ENCODE assay signal across 17 cellular contexts in the genomic region with DNA sequence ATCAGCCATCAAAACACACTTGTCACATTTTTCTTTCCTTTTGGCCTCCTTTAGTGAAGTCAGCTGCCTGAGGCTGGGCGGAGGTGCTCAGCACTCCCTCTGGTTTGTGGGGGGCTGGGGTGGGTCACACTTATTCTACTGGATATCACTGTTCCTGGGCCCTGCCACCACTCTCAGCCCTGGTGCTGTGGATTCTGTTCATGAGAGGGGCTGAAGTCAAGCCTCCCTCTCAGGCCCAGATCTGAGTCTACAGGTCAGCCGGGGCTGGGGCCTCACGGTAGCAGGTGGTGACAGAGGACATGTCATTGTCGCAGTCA.
DNase-seq lines count a peak whose midpoint lies in the region; ATAC-seq and TF ChIP-seq lines count a peak whose summit lies in the region.
"Had no signal": no experiment of that assay in that cellular context is flagged by ENCODE, and none has a peak within 500 bp of the region (broad histone marks: within the 10 kb centered on the region; RNA-seq: fewer than 3 reads in every experiment).

No MANE protein-coding gene starts in this region.

- H3K4ac ChIP-seq in mesenchymal stem cell (ENCODE audit: low read depth in 1 of 2, low read length in 2 of 2), result peak overlapping the region; percentile 76 to 99

- H3K9me3 ChIP-seq in RWPE2 (ENCODE audit: severe bottlenecking) (no peaks in the 10 kb centered on the region), mesenchymal stem cell (ENCODE audit: control insufficient read depth, low read length) (no peaks in the 10 kb centered on the region)

- H3K4me1 ChIP-seq in RWPE2 (ENCODE audit: insufficient read depth, poor library complexity, severe bottlenecking) (peaks cover 32% of the 10 kb centered on the region), mesenchymal stem cell (ENCODE audit: control insufficient read depth, insufficient read depth, low read depth, low read length) (peaks cover 15% of the 10 kb centered on the region)

- H3K79me1 ChIP-seq in mesenchymal stem cell (replicated peaks; ENCODE audit: low read length, poor library complexity, severe bottlenecking), result no peaks in the 10 kb centered on the region

- H3K4me3 Mint-ChIP-seq in stimulated activated naive B cell treated with anti-CD40 and anti-IgM and Interleukin-4, amounts not matched to agents 10 μg/mL and 1 μg/mL and 100 μg/mL, for 72 hours, result no peak overlapping the region
- H3K4me3 Mint-ChIP-seq: activated CD4-positive, alpha-beta memory T cell treated with anti-CD3 and anti-CD28 coated beads for 36 hours; activated T-cell treated with anti-CD3 and anti-CD28 coated beads, Interleukin-2, amount 50 U/mL, for 4 hours; H9 had no signal

- peak overlapping the region; percentile 54 for H2AK5ac ChIP-seq in mesenchymal stem cell (ENCODE audit: low read length, severe bottlenecking)

- H4K91ac ChIP-seq in mesenchymal stem cell (ENCODE audit: low read length), result peak overlapping the region; percentile 99

- H3K27me3 Mint-ChIP-seq in stimulated activated naive B cell treated with anti-CD40 and anti-IgM and Interleukin-4, amounts not matched to agents 10 μg/mL and 1 μg/mL and 100 μg/mL, for 72 hours, result no peaks in the 10 kb centered on the region
- H3K27me3 Mint-ChIP-seq: activated CD4-positive, alpha-beta memory T cell treated with anti-CD3 and anti-CD28 coated beads for 36 hours had no signal

- no peak overlapping the region for H2AFZ ChIP-seq in mesenchymal stem cell (ENCODE audit: low read depth, low read length)

- no peak overlapping the region for H3K4me2 ChIP-seq in mesenchymal stem cell (ENCODE audit: low read length, poor library complexity, severe bottlenecking)

- H3K23ac ChIP-seq in mesenchymal stem cell (ENCODE audit: low read length in 2 of 2), result peak overlapping the region in 1 of 2 experiments; percentile 14

- H3K4me1 Mint-ChIP-seq in stimulated activated naive B cell treated with anti-CD40 and anti-IgM and Interleukin-4, amounts not matched to agents 10 μg/mL and 1 μg/mL and 100 μg/mL, for 72 hours, result peaks cover 21 to 29% of the 10 kb centered on the region in 2 donors

- H3K27ac Mint-ChIP-seq in stimulated activated naive B cell treated with anti-CD40 and anti-IgM and Interleukin-4, amounts not matched to agents 10 μg/mL and 1 μg/mL and 100 μg/mL, for 72 hours, result peak overlapping the region; percentile 77
- H3K27ac Mint-ChIP-seq: activated CD4-positive, alpha-beta memory T cell treated with anti-CD3 and anti-CD28 coated beads for 36 hours; activated naive CD4-positive, alpha-beta T cell treated with anti-CD3 and anti-CD28 coated beads, Interleukin-2, amount 50 U/mL, for 72 hours; H9 had no signal

- H3K27me3 ChIP-seq in RWPE2 (ENCODE audit: insufficient read depth, poor library complexity, severe bottlenecking) (no peaks in the 10 kb centered on the region), mesenchymal stem cell (ENCODE audit: control insufficient read depth in 1 of 2, insufficient read depth in 1 of 2, low read length in 2 of 2) (no peaks in the 10 kb centered on the region)

- peak overlapping the region; percentile 93 for H2BK15ac ChIP-seq in mesenchymal stem cell (ENCODE audit: low read depth, poor library complexity, severe bottlenecking)

- peak overlapping the region in 1 of 2 experiments; percentile 68 for H3K14ac ChIP-seq in mesenchymal stem cell (ENCODE audit: low read length in 2 of 2)

- WGBS in mesenchymal stem cell, result 88% methylated on average over 4 of the region's 4 CpGs

- ATAC-seq in GM19025 (IDR thresholded peaks at IDR 0.05; ENCODE audit: low read depth, unreplicated experiment), result peak; percentile 13
- ATAC-seq in RWPE2 (ENCODE audit: low read depth), result no peak
- ATAC-seq in stimulated activated naive B cell treated with anti-CD40 and anti-IgM and Interleukin-4, amounts not matched to agents 10 μg/mL and 1 μg/mL and 100 μg/mL, for 72 hours (replicated peaks), result no peak
- no peak for ATAC-seq in HG03342 (IDR thresholded peaks at IDR 0.05; ENCODE audit: unreplicated experiment)
- ATAC-seq: activated naive CD4-positive, alpha-beta T cell treated with anti-CD3 and anti-CD28 coated beads, Interleukin-2, amount 50 U/mL, for 72 hours; activated T-cell treated with anti-CD3 and anti-CD28 coated beads, Interleukin-2, amount 50 U/mL, for 4 hours had no signal

- peak overlapping the region; percentile 93 for H4K8ac ChIP-seq in mesenchymal stem cell (ENCODE audit: low read length)

- DNase-seq in RWPE2 (ENCODE audit: low spot score) (no peak), mesenchymal stem cell (no peak), foreskin fibroblast (no peak), T-helper 1 cell (no peak)
- no peak for DNase-seq in stimulated activated naive B cell treated with anti-CD40 and anti-IgM and Interleukin-4, amounts not matched to agents 10 μg/mL and 1 μg/mL and 100 μg/mL, for 72 hours
- no peak for DNase-seq in activated CD4-positive, alpha-beta T cell treated with anti-CD3 and anti-CD28 coated beads for 1 hour
- DNase-seq: activated CD4-positive, alpha-beta memory T cell treated with anti-CD3 and anti-CD28 coated beads for 36 hours; activated T-cell treated with anti-CD3 and anti-CD28 coated beads, Interleukin-2, amount 50 U/mL, for 4 hours; GF-D8; H9; NCI-H187 treated with DMSO at 0.1 percent for 48 hours; NCI-H510A; OCI-M1; stimulated activated naive CD4-positive, alpha-beta T cell treated with Interleukin-2 at 50 U/mL for 16 hours had no signal

- no peak overlapping the region for H3K9ac ChIP-seq in mesenchymal stem cell (ENCODE audit: low read length)

- peak overlapping the region; percentile 98 to 99 for H2BK12ac ChIP-seq in mesenchymal stem cell (ENCODE audit: low read length in 2 of 2)

- H3K36me3 ChIP-seq in RWPE2 (ENCODE audit: low read depth) (no peaks in the 10 kb centered on the region), mesenchymal stem cell (ENCODE audit: control insufficient read depth in 1 of 2, insufficient read depth in 2 of 2, low read depth in 1 of 2, low read length in 2 of 2) (peaks cover 0 to 3% of the 10 kb centered on the region in 2 experiments)

- H2BK5ac ChIP-seq in mesenchymal stem cell (ENCODE audit: low read depth, low read length, poor library complexity, severe bottlenecking), result peak overlapping the region; percentile 84

- H3K27ac ChIP-seq in RWPE2 (ENCODE audit: poor library complexity, severe bottlenecking) (peak overlapping the region; percentile 71), mesenchymal stem cell (ENCODE audit: low read length, poor library complexity, severe bottlenecking) (peak overlapping the region; percentile 72)

- peak overlapping the region; percentile 93 to 96 for H3K18ac ChIP-seq in mesenchymal stem cell (ENCODE audit: low read depth in 1 of 2, low read length in 2 of 2)

- no peaks in the 10 kb centered on the region for H3K36me3 Mint-ChIP-seq in stimulated activated naive B cell treated with anti-CD40 and anti-IgM and Interleukin-4, amounts not matched to agents 10 μg/mL and 1 μg/mL and 100 μg/mL, for 72 hours
- H3K36me3 Mint-ChIP-seq: activated CD4-positive, alpha-beta memory T cell treated with anti-CD3 and anti-CD28 coated beads for 36 hours; activated naive CD4-positive, alpha-beta T cell treated with anti-CD3 and anti-CD28 coated beads, Interleukin-2, amount 50 U/mL, for 72 hours had no signal

- no peak overlapping the region for H3K4me3 ChIP-seq in RWPE2 (ENCODE audit: severe bottlenecking)
- no peak overlapping the region for H3K4me3 ChIP-seq in mesenchymal stem cell (ENCODE audit: insufficient read depth in 1 of 2, low read depth in 1 of 2, low read length in 2 of 2)
- H3K4me3 ChIP-seq in foreskin fibroblast (ENCODE audit: low read depth in 1 of 2, low read length in 2 of 2), result no peak overlapping the region

- H2BK120ac ChIP-seq in mesenchymal stem cell (ENCODE audit: low read depth, low read length), result peak overlapping the region; percentile 92

- H3K9me3 Mint-ChIP-seq in stimulated activated naive B cell treated with anti-CD40 and anti-IgM and Interleukin-4, amounts not matched to agents 10 μg/mL and 1 μg/mL and 100 μg/mL, for 72 hours, result peaks cover 0 to 2% of the 10 kb centered on the region in 2 donors
- H3K9me3 Mint-ChIP-seq: activated CD4-positive, alpha-beta memory T cell treated with anti-CD3 and anti-CD28 coated beads for 36 hours; activated naive CD4-positive, alpha-beta T cell treated with anti-CD3 and anti-CD28 coated beads, Interleukin-2, amount 50 U/mL, for 72 hours; H9 had no signal

- TF ChIP-seq CTCF in RWPE2 (IDR thresholded peaks at IDR 0.05; ENCODE audit: poor library complexity, severe bottlenecking) (no peak), foreskin fibroblast (IDR thresholded peaks at IDR 0.05; ENCODE audit: low read depth, low read length) (no peak)
